26 cellular contexts compared by ENCODE assay signal in the genomic region with DNA sequence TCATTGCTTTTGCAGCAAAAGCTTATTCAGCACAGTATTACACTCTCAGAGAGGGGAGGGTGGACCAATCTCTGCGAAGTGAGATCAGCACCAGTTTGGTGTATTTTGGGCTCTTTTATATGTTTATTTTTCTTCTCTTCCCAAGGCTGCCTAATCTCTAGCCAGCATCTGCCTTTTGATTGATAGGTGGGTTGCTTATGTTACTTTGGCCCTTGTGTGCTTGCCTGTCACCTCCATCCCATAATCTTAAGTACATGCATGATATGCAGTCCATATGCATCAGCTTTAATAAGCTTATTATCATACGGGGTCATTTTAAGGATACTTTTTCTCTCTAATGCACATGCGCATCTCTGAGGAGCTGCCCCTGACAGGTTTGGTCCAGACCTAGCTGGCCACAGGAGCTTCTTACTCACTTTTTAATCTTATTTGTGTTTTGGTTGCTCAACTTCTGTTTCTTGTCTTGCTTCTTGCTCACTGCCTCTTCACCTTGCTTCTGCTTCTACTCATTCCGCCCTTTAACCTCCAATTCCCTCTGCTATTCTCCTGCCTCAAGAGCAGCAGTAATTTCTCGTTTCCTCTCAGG. TPM values are rescaled to one million over a fixed set of nuclear protein-coding genes. Genes with fewer than 3 reads are reported as not detected.
"Had no signal": no experiment of that assay in that cellular context is flagged by ENCODE, and none has a peak within 500 bp of the region (broad histone marks: within the 10 kb centered on the region; RNA-seq: fewer than 3 reads in every experiment).

No MANE protein-coding gene starts in this region.

- H3K27ac ChIP-seq: HL-60, RWPE1 had no signal

- H3K4me2 ChIP-seq: SK-N-SH had no signal

- H3K36me3 ChIP-seq: MG63 had no signal

- ATAC-seq: Panc1, PC-3 had no signal

- H3K9ac ChIP-seq: SK-N-SH had no signal

- DNase-seq: Karpas-422, KG1, MG63, MV-4-11, NCI-H1048, NCI-H1105, NCI-H1417, NCI-H1436 treated with DMSO at 0.1 percent for 48 hours, NCI-H1694, NCI-H187 treated with DMSO at 0.1 percent for 48 hours, NCI-H2029 treated with DMSO at 0.1 percent for 48 hours, NCI-H2171 treated with DMSO at 0.1 percent for 48 hours, NCI-H345, NCI-H446 treated with DMSO at 0.1 percent for 48 hours, NCI-H510A treated with DMSO at 0.1 percent for 48 hours, NCI-H526, PC-3, SHP77, SK-N-SH, SW 1271 had no signal

- H3K27me3 ChIP-seq: MG63 had no signal

- H3K4me3 ChIP-seq: MG63 had no signal

- H3K9me3 ChIP-seq: MG63, SK-N-SH had no signal

- FAIRE-seq: HTR-8/SVneo had no signal

RNA-seq across cellular contexts. Expression of a gene that starts 9.8 kb away (rescaled TPM):
- total RNA-seq: OCI-LY7, PC-3 had no signal
- polyA plus RNA-seq: SK-N-SH had no signal

RNA-seq across cellular contexts. Expression of a gene that starts 13.3 kb away (rescaled TPM):
- total RNA-seq: OCI-LY7, PC-3, SK-MEL-5 had no signal
- polyA plus RNA-seq: SK-N-SH had no signal

RNA-seq across cellular contexts. Expression of a gene that starts 29.3 kb away (rescaled TPM):
- total RNA-seq: OCI-LY7, PC-3, SK-MEL-5 had no signal
- polyA plus RNA-seq: SK-N-SH had no signal
